In genomic region chr3:194220776-194221735, GRCh38 we compare ENCODE assay signal across 26 cellular contexts.
DNase-seq lines count a peak whose midpoint lies in the region; ATAC-seq and TF ChIP-seq lines count a peak whose summit lies in the region.
"Had no signal": no experiment of that assay in that cellular context is flagged by ENCODE, and none has a peak within 500 bp of the region (broad histone marks: within the 10 kb centered on the region; RNA-seq: fewer than 3 reads in every experiment).

No MANE protein-coding gene starts in this region.

- POLR2A ChIA-PET in activated CD4-positive, alpha-beta T cell treated with anti-CD3 and anti-CD28 coated beads, Interleukin-2, amount 10 ng/mL, durations not matched to agents 7 days and 5 days (lab: Charles Lee), result no interaction called here
- POLR2A ChIA-PET in activated CD4-positive, alpha-beta T cell treated with anti-CD3 and anti-CD28 coated beads for 36 hours (lab: Charles Lee), result no interaction called here
- POLR2A ChIA-PET in RWPE1 (lab: Yijun Ruan, JAX; ENCODE audit: low non-redundant PET), result no interaction called here

- CTCF ChIA-PET in activated CD4-positive, alpha-beta T cell treated with anti-CD3 and anti-CD28 coated beads, Interleukin-2, amount 10 ng/mL, durations not matched to agents 7 days and 5 days (lab: Charles Lee), result interaction anchor here (1.1 kb wide), 1 partner anchor 54 kb away, joined by 3 read pairs; no protein-coding TSS in a partner anchor
- CTCF ChIA-PET in activated CD4-positive, alpha-beta T cell treated with anti-CD3 and anti-CD28 coated beads for 36 hours (lab: Charles Lee), result interaction anchor here (0.5 to 0.6 kb wide), 2 partner anchors 63 to 478 kb away, joined by 3 to 5 read pairs; no protein-coding TSS in a partner anchor
- CTCF ChIA-PET in RWPE1 (lab: Yijun Ruan, JAX), result interaction anchor here (0.6 kb wide), 1 partner anchor 10 kb away, joined by 4 read pairs; no protein-coding TSS in a partner anchor

- peaks cover 40% of the 10 kb centered on the region for H3K27me3 Mint-ChIP-seq in activated CD4-positive, alpha-beta T cell treated with anti-CD3 and anti-CD28 coated beads, Interleukin-2, amount 10 ng/mL, durations not matched to agents 7 days and 5 days
- H3K27me3 Mint-ChIP-seq in activated CD4-positive, alpha-beta T cell treated with anti-CD3 and anti-CD28 coated beads for 36 hours, result peaks cover 21% of the 10 kb centered on the region
- H3K27me3 Mint-ChIP-seq in activated T-cell treated with anti-CD3 and anti-CD28 coated beads, Interleukin-2, amount 50 U/mL, for 72 hours (ENCODE audit: low read depth), result peaks cover 38% of the 10 kb centered on the region

- TF ChIP-seq CTCF in RWPE1 (conservative IDR thresholded peaks at IDR 0.05; ENCODE audit: low read depth), result no peak
- TF ChIP-seq CTCF in epithelial cell of esophagus (IDR thresholded peaks at IDR 0.05; ENCODE audit: insufficient read depth, low read depth, low read length, missing control alignments), result no peak
- TF ChIP-seq CTCF in retinal pigment epithelial cell (conservative IDR thresholded peaks at IDR 0.05; ENCODE audit: low read depth, low read length), result no peak

- no peaks in the 10 kb centered on the region for H3K9me3 Mint-ChIP-seq in activated CD4-positive, alpha-beta T cell treated with anti-CD3 and anti-CD28 coated beads, Interleukin-2, amount 10 ng/mL, durations not matched to agents 7 days and 5 days
- H3K9me3 Mint-ChIP-seq in activated CD4-positive, alpha-beta T cell treated with anti-CD3 and anti-CD28 coated beads for 36 hours (ENCODE audit: low read depth), result no peaks in the 10 kb centered on the region
- H3K9me3 Mint-ChIP-seq in activated T-cell treated with anti-CD3 and anti-CD28 coated beads, Interleukin-2, amount 50 U/mL, for 72 hours, result no peaks in the 10 kb centered on the region
- H3K9me3 Mint-ChIP-seq: activated naive CD8-positive, alpha-beta T cell treated with anti-CD3 and anti-CD28 coated beads, Interleukin-2, amount 50 U/mL, for 24 hours; CD8-positive, alpha-beta T cell; neural crest cell had no signal

- no peak overlapping the region for H3K27ac ChIP-seq in RWPE1
- H3K27ac ChIP-seq: 22Rv1, body of pancreas, epithelial cell of prostate, KMS-11, testis, vagina had no signal

- no peak for ATAC-seq in activated CD4-positive, alpha-beta T cell treated with anti-CD3 and anti-CD28 coated beads for 36 hours
- no peak for ATAC-seq in activated T-cell treated with anti-CD3 and anti-CD28 coated beads, Interleukin-2, amount 50 U/mL, for 72 hours (replicated peaks in 1 of 2)
- ATAC-seq: activated naive CD8-positive, alpha-beta T cell treated with anti-CD3 and anti-CD28 coated beads, Interleukin-2, amount 50 U/mL, for 24 hours; body of pancreas; CD8-positive, alpha-beta T cell; Right ventricle myocardium inferior; SK-N-SH treated with all-trans-retinoic acid at 6 μM for 48 hours; stimulated activated naive CD8-positive, alpha-beta T cell treated with anti-CD3 and anti-CD28 coated beads, Interleukin-15, Interleukin-2, amounts not matched to agents 100 U/mL and 50 U/mL, for 24 hours had no signal

- intact Hi-C loops in activated CD4-positive, alpha-beta T cell treated with anti-CD3 and anti-CD28 coated beads for 36 hours (cut with DNase I, micrococcal nuclease), result no loop called here
- intact Hi-C loops in cardiac septum (cut with DNase I), result no loop called here

- peak overlapping the region; percentile 59 for H3K27ac Mint-ChIP-seq in activated CD4-positive, alpha-beta T cell treated with anti-CD3 and anti-CD28 coated beads, Interleukin-2, amount 10 ng/mL, durations not matched to agents 7 days and 5 days
- H3K27ac Mint-ChIP-seq in activated CD4-positive, alpha-beta T cell treated with anti-CD3 and anti-CD28 coated beads for 36 hours, result no peak overlapping the region
- no peak overlapping the region for H3K27ac Mint-ChIP-seq in activated T-cell treated with anti-CD3 and anti-CD28 coated beads, Interleukin-2, amount 50 U/mL, for 72 hours
- H3K27ac Mint-ChIP-seq: activated naive CD8-positive, alpha-beta T cell treated with anti-CD3 and anti-CD28 coated beads, Interleukin-2, amount 50 U/mL, for 24 hours; CD8-positive, alpha-beta T cell had no signal

- H3K36me3 Mint-ChIP-seq in activated CD4-positive, alpha-beta T cell treated with anti-CD3 and anti-CD28 coated beads, Interleukin-2, amount 10 ng/mL, durations not matched to agents 7 days and 5 days (ENCODE audit: low read depth), result no peaks in the 10 kb centered on the region
- no peaks in the 10 kb centered on the region for H3K36me3 Mint-ChIP-seq in activated CD4-positive, alpha-beta T cell treated with anti-CD3 and anti-CD28 coated beads for 36 hours (ENCODE audit: low read depth)
- H3K36me3 Mint-ChIP-seq in activated T-cell treated with anti-CD3 and anti-CD28 coated beads, Interleukin-2, amount 50 U/mL, for 72 hours (ENCODE audit: insufficient read depth in 2 of 2), result no peaks in the 10 kb centered on the region
- H3K36me3 Mint-ChIP-seq: CD8-positive, alpha-beta T cell had no signal

- H3K4me3 ChIP-seq in epithelial cell of esophagus (ENCODE audit: low read length) (no peak overlapping the region), retinal pigment epithelial cell (ENCODE audit: low read length) (no peak overlapping the region)
- H3K4me3 ChIP-seq: body of pancreas, testis, vagina had no signal

- no peak overlapping the region for H3K4me3 Mint-ChIP-seq in activated CD4-positive, alpha-beta T cell treated with anti-CD3 and anti-CD28 coated beads, Interleukin-2, amount 10 ng/mL, durations not matched to agents 7 days and 5 days
- H3K4me3 Mint-ChIP-seq in activated CD4-positive, alpha-beta T cell treated with anti-CD3 and anti-CD28 coated beads for 36 hours, result no peak overlapping the region
- H3K4me3 Mint-ChIP-seq in activated T-cell treated with anti-CD3 and anti-CD28 coated beads, Interleukin-2, amount 50 U/mL, for 72 hours, result no peak overlapping the region
- H3K4me3 Mint-ChIP-seq: activated naive CD8-positive, alpha-beta T cell treated with anti-CD3 and anti-CD28 coated beads, Interleukin-2, amount 50 U/mL, for 24 hours; CD8-positive, alpha-beta T cell; neural crest cell had no signal

- H3K4me1 Mint-ChIP-seq in activated CD4-positive, alpha-beta T cell treated with anti-CD3 and anti-CD28 coated beads, Interleukin-2, amount 10 ng/mL, durations not matched to agents 7 days and 5 days, result peaks cover 12% of the 10 kb centered on the region
- H3K4me1 Mint-ChIP-seq in activated CD4-positive, alpha-beta T cell treated with anti-CD3 and anti-CD28 coated beads for 36 hours, result peaks cover 8% of the 10 kb centered on the region
- peaks cover 12% of the 10 kb centered on the region for H3K4me1 Mint-ChIP-seq in activated T-cell treated with anti-CD3 and anti-CD28 coated beads, Interleukin-2, amount 50 U/mL, for 72 hours (ENCODE audit: low read depth)

- no peak for DNase-seq in activated CD4-positive, alpha-beta T cell treated with anti-CD3 and anti-CD28 coated beads, Interleukin-2, amount 10 ng/mL, durations not matched to agents 7 days and 5 days
- DNase-seq in activated CD4-positive, alpha-beta T cell treated with anti-CD3 and anti-CD28 coated beads for 36 hours, result no peak
- DNase-seq in RWPE1 (ENCODE audit: low spot score), result peak; percentile 41
- DNase-seq in epithelial cell of esophagus (ENCODE audit: low read depth), result peak; percentile 62
- DNase-seq in retinal pigment epithelial cell (ENCODE audit: low read depth), result peak; percentile 27
- DNase-seq in cardiac septum (ENCODE audit: low spot score), result no peak
- no peak for DNase-seq in activated T-cell treated with anti-CD3 and anti-CD28 coated beads, Interleukin-2, amount 50 U/mL, for 72 hours
- no peak for DNase-seq in GOT3 (lab: John Stamatoyannopoulos, UW)
- DNase-seq: activated gamma-delta T cell treated with Interleukin-2 at 50 U/mL for 16 hours; activated naive CD8-positive, alpha-beta T cell treated with anti-CD3 and anti-CD28 coated beads, Interleukin-2, amount 50 U/mL, for 24 hours; activated T-cell treated with anti-CD3 and anti-CD28 coated beads, Interleukin-2, amount 50 U/mL, for 1 hour; body of pancreas; CD8-positive, alpha-beta T cell; DMS 273 treated with DMSO at 0.1 percent for 48 hours; NCI-H1436 treated with DMSO at 0.1 percent for 48 hours; NCI-H446 treated with DMSO at 0.1 percent for 48 hours; stimulated activated CD4-positive, alpha-beta T cell treated with anti-CD3 and anti-CD28 coated beads, Interleukin-15, amount 100 ng/mL, for 24 hours; stimulated activated naive CD8-positive, alpha-beta T cell treated with anti-CD3 and anti-CD28 coated beads, Interleukin-15, Interleukin-2, amounts not matched to agents 100 U/mL and 50 U/mL, for 24 hours; testis had no signal

Comparison
In these comparisons a context has a peak if more than half of its experiments do, and no peak if none do; other contexts are left out.
1. DNase-seq: peak in RWPE1 (single experiment), epithelial cell of esophagus (single experiment) and retinal pigment epithelial cell (single experiment); none in activated CD4-positive, alpha-beta T cell treated with anti-CD3 and anti-CD28 coated beads, Interleukin-2, amount 10 ng/mL, durations not matched to agents 7 days and 5 days (single experiment), activated CD4-positive, alpha-beta T cell treated with anti-CD3 and anti-CD28 coated beads for 36 hours (single experiment), cardiac septum (single experiment), activated T-cell treated with anti-CD3 and anti-CD28 coated beads, Interleukin-2, amount 50 U/mL, for 72 hours (0 of 2) and GOT3 (single experiment).